In the genomic region with DNA sequence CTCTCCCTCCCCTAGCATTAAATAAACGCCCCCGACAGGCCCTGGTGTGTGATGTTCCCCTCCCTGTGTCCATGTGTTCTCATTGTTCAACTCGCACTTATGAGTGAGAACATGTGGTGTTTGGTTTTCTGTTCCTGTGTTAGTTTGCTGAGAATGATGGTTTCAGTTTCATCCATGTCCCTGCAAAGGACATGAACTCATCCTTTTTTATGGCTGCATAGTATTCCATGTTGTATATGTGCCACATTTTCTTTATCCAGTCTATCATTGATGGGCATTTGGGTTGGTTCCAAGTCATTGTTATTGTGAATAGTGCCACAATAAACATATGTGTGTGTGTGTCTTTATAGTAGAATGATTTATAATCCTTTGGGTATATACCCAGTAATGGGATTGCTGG, we compare ENCODE assay signal across 8 cellular contexts.
DNase-seq lines count a peak whose midpoint lies in the region; ATAC-seq, FAIRE-seq and TF ChIP-seq lines count a peak whose summit lies in the region.
"Not testable (repeated sequence)": the region's sequence is repeated elsewhere in the genome, so short reads cannot be mapped to it uniquely, and the experiment has no call there.

No MANE protein-coding gene starts in this region.

- not testable (repeated sequence) for H3K9me3 Mint-ChIP-seq in HFFc6; glutamatergic neuron (ENCODE audit: unreplicated experiment)

- not testable (repeated sequence) for TF ChIP-seq RAD21 in K562 (CRISPR knock-in tag; conservative IDR thresholded peaks at IDR 0.05 in 1 of 2, IDR thresholded peaks at IDR 0.05 in 1 of 2)

- peaks cover 16% of the 10 kb centered on the region for H3K36me3 Mint-ChIP-seq in HFFc6 (ENCODE audit: low read depth)
- not testable (repeated sequence) for H3K36me3 Mint-ChIP-seq in glutamatergic neuron (ENCODE audit: unreplicated experiment)

- peaks cover 45% of the 10 kb centered on the region for H3K4me1 Mint-ChIP-seq in HFFc6 (ENCODE audit: low read depth)
- H3K4me1 Mint-ChIP-seq in glutamatergic neuron (ENCODE audit: low read depth, unreplicated experiment) = not testable (repeated sequence)

- FAIRE-seq in K562 (lab: Jason Lieb, UNC) = not testable (repeated sequence)

- TF ChIP-seq POLR2A in K562 (conservative IDR thresholded peaks at IDR 0.05); gastrocnemius medialis (IDR thresholded peaks at IDR 0.05): not testable (repeated sequence)

- POLR2A ChIA-PET in HEK293 (lab: Yijun Ruan, JAX); PC-3 (lab: Charles Lee; ENCODE audit: unreplicated experiment); Panc1 (lab: Charles Lee); K562 (lab: Yijun Ruan, JAX): not testable (repeated sequence)

- H3K79me2 ChIP-seq in PC-3 (ENCODE audit: low read length) = peaks cover 20% of the 10 kb centered on the region
- not testable (repeated sequence) for H3K79me2 ChIP-seq in K562 (ENCODE audit: control insufficient read depth, insufficient read depth, low read length)

- not testable (repeated sequence) for DNase-seq in HFFc6; PC-3; Panc1 (ENCODE audit: low read depth, low spot score); K562 (ENCODE audit: extremely low read depth in 1 of 4, low spot score in 3 of 4); glutamatergic neuron; psoas muscle; gastrocnemius medialis

- not testable (repeated sequence) for H3K27me3 Mint-ChIP-seq in HFFc6 (ENCODE audit: insufficient read depth); glutamatergic neuron (ENCODE audit: unreplicated experiment)

- H3F3A ChIP-seq in PC-3 (ENCODE audit: low read length, unreplicated experiment) = not testable (repeated sequence)

- not testable (repeated sequence) for H3K9ac ChIP-seq in PC-3 (ENCODE audit: low read length); K562 (ENCODE audit: insufficient read depth in 1 of 2, low read depth in 2 of 2, low read length in 2 of 2)

- H3K4me3 ChIP-seq in HEK293 (ENCODE audit: low read depth, low read length); PC-3 (ENCODE audit: low read length); Panc1 (ENCODE audit: low read depth in 2 of 2, low read length in 2 of 2); K562; psoas muscle; gastrocnemius medialis: not testable (repeated sequence)

- H3K27ac Mint-ChIP-seq in HFFc6 (peak overlapping the region; percentile 38; the same call in 1 of the 2 replicates), glutamatergic neuron (ENCODE audit: unreplicated experiment) (peak overlapping the region; percentile 55)

- H2AFZ ChIP-seq in PC-3 (ENCODE audit: low read length); K562 (ENCODE audit: low read depth, low read length): not testable (repeated sequence)

- BruUV-seq in PC-3 (replicated peaks; lab: Mats Ljungman, UMichigan); Panc1 (replicated peaks; lab: Mats Ljungman, UMichigan); K562 (replicated peaks; lab: Mats Ljungman, UMichigan): not testable (repeated sequence)

- 85% methylated on average over 3 of the region's 3 CpGs for WGBS in K562 (ENCODE audit: insufficient coverage, low coverage, missing lambda C conversion rate)
- 94 to 99% (median 97%) methylated on average over 3 of the region's 3 CpGs for WGBS in psoas muscle, 3 donors

- in situ Hi-C loops in Panc1 (cut with HindIII; ENCODE audit: low pct_unique_long_range_greater_than_20kb, low sequenced_read_pairs); K562 (cut with MboI); gastrocnemius medialis (cut with MboI; ENCODE audit: low sequenced_read_pairs in 4 of 4): not testable (repeated sequence)

- not testable (repeated sequence) for H3K9me2 ChIP-seq in PC-3 (replicated peaks; ENCODE audit: low read length)

- not testable (repeated sequence) for TF ChIP-seq EP300 in K562 (IDR thresholded peaks at IDR 0.05; ENCODE audit: low read length)

- TF ChIP-seq CTCF in HEK293 (tag by site-specific recombination; IDR thresholded peaks at IDR 0.05); HFFc6 (IDR thresholded peaks at IDR 0.05); PC-3 (conservative IDR thresholded peaks at IDR 0.05; ENCODE audit: low read depth, low read length); Panc1 (IDR thresholded peaks at IDR 0.05); K562 (IDR thresholded peaks at IDR 0.05 in 2 of 3, conservative IDR thresholded peaks at IDR 0.05 in 1 of 3; ENCODE audit: insufficient read depth in 2 of 3, low read depth in 1 of 3, low read length in 3 of 3); glutamatergic neuron (IDR thresholded peaks at IDR 0.05; ENCODE audit: partially characterized antibody, unreplicated experiment); psoas muscle (IDR thresholded peaks at IDR 0.05); gastrocnemius medialis (IDR thresholded peaks at IDR 0.05 in 4 of 5, conservative IDR thresholded peaks at IDR 0.05 in 1 of 5): not testable (repeated sequence)

- not testable (repeated sequence) for H3K27ac ChIP-seq in HEK293 (ENCODE audit: extremely low read depth, low read depth, low read length); K562 (ENCODE audit: extremely low read depth, low read depth, low read length)
- H3K27ac ChIP-seq in PC-3 (ENCODE audit: low read length) (peak overlapping the region; percentile 74), Panc1 (ENCODE audit: low read length) (peak overlapping the region; percentile 77; the same call in 1 of the 2 replicates), psoas muscle (peak overlapping the region; percentile 71), gastrocnemius medialis (peak overlapping the region in 3 of 4 donors; percentile 65 to 85 (median 73))

- not testable (repeated sequence) for H3K27me3 ChIP-seq in PC-3 (ENCODE audit: low read length); Panc1 (ENCODE audit: control insufficient read depth, insufficient read depth, low read length); K562 (ENCODE audit: control insufficient read depth in 2 of 2, insufficient read depth in 2 of 2, low read length in 2 of 2); psoas muscle (ENCODE audit: insufficient read depth in 3 of 3, low read length in 2 of 3); gastrocnemius medialis

- not testable (repeated sequence) for H3K4me2 ChIP-seq in PC-3 (ENCODE audit: low read length); K562 (ENCODE audit: insufficient read depth, low read length)

- H3K4me3 Mint-ChIP-seq in HFFc6; glutamatergic neuron (ENCODE audit: unreplicated experiment): not testable (repeated sequence)

- not testable (repeated sequence) for ATAC-seq in PC-3, Panc1, K562, psoas muscle, gastrocnemius medialis

- H3K36me3 ChIP-seq in HEK293 (ENCODE audit: control insufficient read depth in 2 of 2, insufficient read depth in 1 of 2, low read length in 2 of 2); PC-3 (ENCODE audit: low read depth, low read length); Panc1 (ENCODE audit: control insufficient read depth, insufficient read depth, low read length); K562 (ENCODE audit: control insufficient read depth, insufficient read depth, low read length); gastrocnemius medialis: not testable (repeated sequence)
- peaks cover 0 to 11% of the 10 kb centered on the region in 2 donors for H3K36me3 ChIP-seq in psoas muscle (ENCODE audit: insufficient read depth in 1 of 2, low read depth in 1 of 2)

- intact Hi-C loops in PC-3 (cut with micrococcal nuclease); Panc1 (cut with micrococcal nuclease; ENCODE audit: unreplicated experiment); K562 (cut with micrococcal nuclease); psoas muscle (cut with DNase I); gastrocnemius medialis (cut with DNase I; ENCODE audit: low total_unique reads): not testable (repeated sequence)

- CTCF ChIA-PET in HEK293 (lab: Yijun Ruan, JAX); PC-3 (lab: Charles Lee); Panc1 (lab: Charles Lee); K562 (lab: Yijun Ruan, JAX; ENCODE audit: low intra/inter-chr PET ratio): not testable (repeated sequence)

- H3K9me1 ChIP-seq in K562 (ENCODE audit: control insufficient read depth, insufficient read depth, low read length) = not testable (repeated sequence)

- H4K20me1 ChIP-seq in PC-3 (ENCODE audit: low read length); K562 (replicated peaks; ENCODE audit: control insufficient read depth, insufficient read depth, low read length): not testable (repeated sequence)

- not testable (repeated sequence) for H3K9me3 ChIP-seq in HEK293 (ENCODE audit: control insufficient read depth, insufficient read depth, low read depth, low read length); PC-3 (ENCODE audit: low read length); Panc1 (ENCODE audit: control insufficient read depth, insufficient read depth, low read depth, low read length); K562 (replicated peaks; ENCODE audit: control insufficient read depth, insufficient read depth, low read depth, low read length); psoas muscle; gastrocnemius medialis

- not testable (repeated sequence) for H3K4me1 ChIP-seq in HEK293 (ENCODE audit: control insufficient read depth, insufficient read depth, low read length); K562 (replicated peaks in 1 of 2; ENCODE audit: control insufficient read depth in 2 of 2, insufficient read depth in 2 of 2, low read length in 2 of 2)
- H3K4me1 ChIP-seq in PC-3 (ENCODE audit: insufficient read depth, low read length) (peaks cover 12% of the 10 kb centered on the region), Panc1 (ENCODE audit: control insufficient read depth, insufficient read depth, low read length) (peaks cover 30% of the 10 kb centered on the region), psoas muscle (peaks cover 40% of the 10 kb centered on the region), gastrocnemius medialis (peaks cover 43 to 47% of the 10 kb centered on the region in 2 donors)
